Comparison of ENCODE assay signal across 28 cellular contexts in genomic region chr4:96448315-96448872, GRCh38.
"Had no signal": no experiment of that assay in that cellular context is flagged by ENCODE, and none has a peak within 500 bp of the region (broad histone marks: within the 10 kb centered on the region; RNA-seq: fewer than 3 reads in every experiment).

No MANE protein-coding gene starts in this region.

- H2AFZ ChIP-seq: neural progenitor cell, parathyroid adenoma had no signal

- H3K27me3 ChIP-seq: neural progenitor cell, ovary, right lobe of liver, sigmoid colon, stomach, thyroid gland, tibial nerve, upper lobe of left lung, uterus had no signal

- DNase-seq: naive thymus-derived CD8-positive, alpha-beta T cell; occipital lobe; ovary; posterior cingulate gyrus; psoas muscle; right cardiac atrium; right lobe of liver; sigmoid colon; small intestine; stimulated activated CD4-positive, alpha-beta T cell treated with anti-CD3 and anti-CD28 coated beads, Interleukin-15, amount 100 ng/mL, for 24 hours; stimulated activated CD4-positive, alpha-beta T cell treated with anti-CD3 and anti-CD28 coated beads, Interleukin-2, amount 100 ng/mL, for 24 hours; stimulated activated CD4-positive, alpha-beta T cell treated with anti-CD3 and anti-CD28 coated beads, Interleukin-2, amount 100 ng/mL, for 48 hours; stimulated activated CD4-positive, alpha-beta T cell treated with anti-CD3 and anti-CD28 coated beads, Interleukin-4, amount 100 ng/mL, for 24 hours; stimulated activated naive B cell treated with anti-CD40 and anti-IgM and Interleukin-4, amounts not matched to agents 10 μg/mL and 1 μg/mL and 100 μg/mL, for 72 hours; stimulated activated naive CD4-positive, alpha-beta T cell treated with Interleukin-2 at 50 U/mL for 16 hours; stomach; thyroid gland; trophoblast cell; upper lobe of left lung; uterus had no signal

- H3K4me1 ChIP-seq: neural progenitor cell, parathyroid adenoma, psoas muscle, right lobe of liver, sigmoid colon, stomach, thyroid gland, tibial nerve, upper lobe of left lung, uterus had no signal

- H3K79me2 ChIP-seq: parathyroid adenoma had no signal

- H3K36me3 ChIP-seq: neural progenitor cell, ovary, right lobe of liver, sigmoid colon, stomach, thoracic aorta, thyroid gland, tibial nerve, upper lobe of left lung, uterus had no signal

- H3K9ac ChIP-seq: neural progenitor cell, parathyroid adenoma had no signal

- H3K4me3 Mint-ChIP-seq: naive thymus-derived CD8-positive, alpha-beta T cell; nephron; neural progenitor cell; stimulated activated effector memory CD8-positive, alpha-beta T cell treated with anti-CD3 and anti-CD28 coated beads, Interleukin-12 subunit alpha, Interleukin-12 subunit beta, amount 100 ng/mL, for 72 hours; stimulated activated naive B cell treated with anti-CD40 and anti-IgM and Interleukin-4, amounts not matched to agents 10 μg/mL and 1 μg/mL and 100 μg/mL, for 72 hours; stimulated activated naive CD8-positive, alpha-beta T cell treated with anti-CD3 and anti-CD28 coated beads, Interleukin-15, Interleukin-2, amounts not matched to agents 100 ng/mL and 50 ng/mL, for 24 hours had no signal

- FAIRE-seq: small intestine had no signal

- H3K4me2 ChIP-seq: neural progenitor cell had no signal

- H3K27ac Mint-ChIP-seq: naive thymus-derived CD8-positive, alpha-beta T cell; nephron; neural progenitor cell; progenitor cell of endocrine pancreas; stimulated activated effector memory CD8-positive, alpha-beta T cell treated with anti-CD3 and anti-CD28 coated beads, Interleukin-12 subunit alpha, Interleukin-12 subunit beta, amount 100 ng/mL, for 72 hours; stimulated activated naive B cell treated with anti-CD40 and anti-IgM and Interleukin-4, amounts not matched to agents 10 μg/mL and 1 μg/mL and 100 μg/mL, for 72 hours; stimulated activated naive CD8-positive, alpha-beta T cell treated with anti-CD3 and anti-CD28 coated beads, Interleukin-15, Interleukin-2, amounts not matched to agents 100 ng/mL and 50 ng/mL, for 24 hours had no signal

- H3K9me3 ChIP-seq: ovary, thyroid gland, uterus had no signal

- H3K36me3 Mint-ChIP-seq: neural progenitor cell; stimulated activated effector memory CD8-positive, alpha-beta T cell treated with anti-CD3 and anti-CD28 coated beads, Interleukin-12 subunit alpha, Interleukin-12 subunit beta, amount 100 ng/mL, for 72 hours had no signal

- H3K27ac ChIP-seq: neural progenitor cell, ovary, parathyroid adenoma, psoas muscle, right lobe of liver, sigmoid colon, stomach, thoracic aorta, thyroid gland, tibial nerve, upper lobe of left lung, uterus had no signal

- H3K4me1 Mint-ChIP-seq: naive thymus-derived CD8-positive, alpha-beta T cell; nephron; neural progenitor cell; stimulated activated effector memory CD8-positive, alpha-beta T cell treated with anti-CD3 and anti-CD28 coated beads, Interleukin-12 subunit alpha, Interleukin-12 subunit beta, amount 100 ng/mL, for 72 hours; stimulated activated naive B cell treated with anti-CD40 and anti-IgM and Interleukin-4, amounts not matched to agents 10 μg/mL and 1 μg/mL and 100 μg/mL, for 72 hours had no signal

- H3K27me3 Mint-ChIP-seq: naive thymus-derived CD8-positive, alpha-beta T cell; stimulated activated naive B cell treated with anti-CD40 and anti-IgM and Interleukin-4, amounts not matched to agents 10 μg/mL and 1 μg/mL and 100 μg/mL, for 72 hours; stimulated activated naive CD8-positive, alpha-beta T cell treated with anti-CD3 and anti-CD28 coated beads, Interleukin-15, Interleukin-2, amounts not matched to agents 100 ng/mL and 50 ng/mL, for 24 hours had no signal

- H3K4me3 ChIP-seq: neural progenitor cell, ovary, psoas muscle, right lobe of liver, sigmoid colon, stomach, thoracic aorta, thyroid gland, tibial nerve, upper lobe of left lung, uterus had no signal

- ATAC-seq: naive thymus-derived CD8-positive, alpha-beta T cell; psoas muscle; right cardiac atrium; right lobe of liver; stimulated activated effector memory CD8-positive, alpha-beta T cell treated with anti-CD3 and anti-CD28 coated beads, Interleukin-12 subunit alpha, Interleukin-12 subunit beta, amount 100 ng/mL, for 72 hours; stimulated activated naive B cell treated with anti-CD40 and anti-IgM and Interleukin-4, amounts not matched to agents 10 μg/mL and 1 μg/mL and 100 μg/mL, for 72 hours had no signal
